In the genomic region with DNA sequence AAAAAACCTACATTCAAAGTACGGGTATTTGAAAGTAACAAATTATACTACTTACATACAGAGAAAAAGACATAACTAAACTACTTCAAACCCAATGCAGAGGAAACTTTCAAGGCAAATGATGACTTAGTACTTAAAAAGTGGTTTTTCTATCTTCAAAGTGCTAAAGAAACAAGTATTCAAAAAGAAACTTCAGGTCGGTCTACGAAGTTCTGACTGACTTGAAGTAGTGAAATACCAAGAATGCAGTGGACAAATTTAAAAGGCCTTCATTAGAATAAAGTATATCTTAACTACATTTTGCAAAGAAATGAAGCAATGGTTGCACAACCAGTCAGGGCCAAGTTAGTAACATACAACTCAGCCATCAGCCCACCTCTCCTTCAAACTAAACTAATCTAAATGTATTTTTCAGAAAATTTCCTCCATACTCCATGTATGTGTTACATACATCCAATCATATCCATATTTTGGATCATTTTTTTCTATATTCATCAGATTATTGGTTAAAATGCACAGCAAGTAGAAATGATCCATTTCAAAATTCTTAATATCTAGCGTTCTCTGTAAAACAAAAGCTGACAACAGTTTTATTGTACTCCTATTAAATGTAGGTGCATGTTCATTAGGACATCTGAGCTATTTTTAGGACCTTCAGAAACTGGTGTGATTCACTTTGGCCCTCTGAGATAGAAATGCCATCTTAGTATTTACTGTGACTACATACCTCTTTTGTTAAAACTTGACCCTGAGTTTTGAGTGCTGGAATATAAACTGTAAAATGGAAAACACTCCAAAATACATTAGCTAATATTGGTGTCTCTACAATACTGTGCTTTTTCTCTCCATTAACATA, we compare ENCODE assay signal across 1 cellular context.
TF ChIP-seq lines count a peak whose summit lies in the region.

No MANE protein-coding gene starts in this region.

TF ChIP-seq in A549, 52 proteins besides CTCF, POLR2A, EP300 and RAD21 (continued from another document):
- TF ChIP-seq, protein P1, sequence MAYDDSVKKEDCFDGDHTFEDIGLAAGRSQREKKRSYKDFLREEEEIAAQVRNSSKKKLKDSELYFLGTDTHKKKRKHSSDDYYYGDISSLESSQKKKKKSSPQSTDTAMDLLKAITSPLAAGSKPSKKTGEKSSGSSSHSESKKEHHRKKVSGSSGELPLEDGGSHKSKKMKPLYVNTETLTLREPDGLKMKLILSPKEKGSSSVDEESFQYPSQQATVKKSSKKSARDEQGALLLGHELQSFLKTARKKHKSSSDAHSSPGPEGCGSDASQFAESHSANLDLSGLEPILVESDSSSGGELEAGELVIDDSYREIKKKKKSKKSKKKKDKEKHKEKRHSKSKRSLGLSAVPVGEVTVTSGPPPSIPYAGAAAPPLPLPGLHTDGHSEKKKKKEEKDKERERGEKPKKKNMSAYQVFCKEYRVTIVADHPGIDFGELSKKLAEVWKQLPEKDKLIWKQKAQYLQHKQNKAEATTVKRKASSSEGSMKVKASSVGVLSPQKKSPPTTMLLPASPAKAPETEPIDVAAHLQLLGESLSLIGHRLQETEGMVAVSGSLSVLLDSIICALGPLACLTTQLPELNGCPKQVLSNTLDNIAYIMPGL (CRISPR knock-in tag; IDR thresholded peaks at IDR 0.05; ENCODE audit: borderline replicate concordance), result no peak
- TF ChIP-seq EHF (CRISPR knock-in tag; IDR thresholded peaks at IDR 0.05) (no peak), CEBPB (IDR thresholded peaks at IDR 0.05) (peak; percentile 7 to 25; a peak in 1 of 4 replicates)
